Comparison of ENCODE assay signal across 1 cellular context in genomic region chr3:193701896-193702644, GRCh38.
TF ChIP-seq lines count a peak whose summit lies in the region.

No MANE protein-coding gene starts in this region.

TF ChIP-seq in GM23338, 12 proteins besides CTCF, POLR2A, EP300 and RAD21 (continued from another document):
- TF ChIP-seq JUNB (IDR thresholded peaks at IDR 0.05; ENCODE audit: unreplicated experiment) (no peak), REST (IDR thresholded peaks at IDR 0.05; ENCODE audit: unreplicated experiment) (no peak)
